In the genomic region with DNA sequence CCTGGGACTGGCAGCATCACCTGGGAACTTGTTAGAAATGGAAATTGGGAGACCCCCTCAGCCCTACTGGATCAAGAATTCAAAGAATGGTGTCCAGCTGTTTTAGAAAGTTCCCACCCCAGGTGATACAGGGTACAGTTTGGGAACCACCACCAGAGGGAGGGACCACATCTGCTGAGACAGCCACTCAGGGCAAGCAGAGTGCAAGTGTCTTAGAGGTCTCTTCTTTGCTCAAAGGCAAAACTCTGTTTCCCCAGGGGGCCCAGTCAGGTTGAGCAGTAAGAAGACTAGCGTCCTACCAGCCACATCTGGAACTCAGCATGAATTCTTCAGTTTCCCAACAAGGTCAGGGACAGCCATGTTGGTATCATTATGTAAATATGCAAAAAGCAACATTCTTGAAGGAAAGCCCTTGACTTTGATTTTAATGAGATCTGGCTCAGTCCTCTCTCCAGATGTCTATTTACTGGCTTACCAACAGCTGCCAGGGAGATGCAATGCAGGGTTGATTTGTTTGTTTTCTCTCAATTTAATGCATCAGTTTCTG, we compare ENCODE assay signal across 2 cellular contexts.
TF ChIP-seq lines count a peak whose summit lies in the region.

No MANE protein-coding gene starts in this region.

TF ChIP-seq in A549, 52 proteins besides CTCF, POLR2A, EP300 and RAD21 (continued from another document and continues in another):
- TF ChIP-seq, protein P1, sequence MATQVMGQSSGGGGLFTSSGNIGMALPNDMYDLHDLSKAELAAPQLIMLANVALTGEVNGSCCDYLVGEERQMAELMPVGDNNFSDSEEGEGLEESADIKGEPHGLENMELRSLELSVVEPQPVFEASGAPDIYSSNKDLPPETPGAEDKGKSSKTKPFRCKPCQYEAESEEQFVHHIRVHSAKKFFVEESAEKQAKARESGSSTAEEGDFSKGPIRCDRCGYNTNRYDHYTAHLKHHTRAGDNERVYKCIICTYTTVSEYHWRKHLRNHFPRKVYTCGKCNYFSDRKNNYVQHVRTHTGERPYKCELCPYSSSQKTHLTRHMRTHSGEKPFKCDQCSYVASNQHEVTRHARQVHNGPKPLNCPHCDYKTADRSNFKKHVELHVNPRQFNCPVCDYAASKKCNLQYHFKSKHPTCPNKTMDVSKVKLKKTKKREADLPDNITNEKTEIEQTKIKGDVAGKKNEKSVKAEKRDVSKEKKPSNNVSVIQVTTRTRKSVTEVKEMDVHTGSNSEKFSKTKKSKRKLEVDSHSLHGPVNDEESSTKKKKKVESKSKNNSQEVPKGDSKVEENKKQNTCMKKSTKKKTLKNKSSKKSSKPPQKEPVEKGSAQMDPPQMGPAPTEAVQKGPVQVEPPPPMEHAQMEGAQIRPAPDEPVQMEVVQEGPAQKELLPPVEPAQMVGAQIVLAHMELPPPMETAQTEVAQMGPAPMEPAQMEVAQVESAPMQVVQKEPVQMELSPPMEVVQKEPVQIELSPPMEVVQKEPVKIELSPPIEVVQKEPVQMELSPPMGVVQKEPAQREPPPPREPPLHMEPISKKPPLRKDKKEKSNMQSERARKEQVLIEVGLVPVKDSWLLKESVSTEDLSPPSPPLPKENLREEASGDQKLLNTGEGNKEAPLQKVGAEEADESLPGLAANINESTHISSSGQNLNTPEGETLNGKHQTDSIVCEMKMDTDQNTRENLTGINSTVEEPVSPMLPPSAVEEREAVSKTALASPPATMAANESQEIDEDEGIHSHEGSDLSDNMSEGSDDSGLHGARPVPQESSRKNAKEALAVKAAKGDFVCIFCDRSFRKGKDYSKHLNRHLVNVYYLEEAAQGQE (IDR thresholded peaks at IDR 0.05), result no peak
- no peak for TF ChIP-seq NPAS2 (CRISPR knock-in tag; IDR thresholded peaks at IDR 0.05; ENCODE audit: borderline replicate concordance)
- TF ChIP-seq KDM5A (IDR thresholded peaks at IDR 0.05), result no peak
- no peak for TF ChIP-seq CHD2 (IDR thresholded peaks at IDR 0.05; ENCODE audit: low read length, partially characterized antibody)
- TF ChIP-seq HEYL (CRISPR knock-in tag; IDR thresholded peaks at IDR 0.05), result no peak
- TF ChIP-seq HDAC2 (IDR thresholded peaks at IDR 0.05), result no peak
- no peak for TF ChIP-seq TP53 (CRISPR knock-in tag; IDR thresholded peaks at IDR 0.05)
- no peak for TF ChIP-seq EHF (CRISPR knock-in tag; IDR thresholded peaks at IDR 0.05)
- TF ChIP-seq, protein P2, sequence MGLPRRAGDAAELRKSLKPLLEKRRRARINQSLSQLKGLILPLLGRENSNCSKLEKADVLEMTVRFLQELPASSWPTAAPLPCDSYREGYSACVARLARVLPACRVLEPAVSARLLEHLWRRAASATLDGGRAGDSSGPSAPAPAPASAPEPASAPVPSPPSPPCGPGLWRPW (IDR thresholded peaks at IDR 0.05), result no peak
- no peak for TF ChIP-seq ZSCAN20 (CRISPR knock-in tag; IDR thresholded peaks at IDR 0.05)
- TF ChIP-seq CEBPB (IDR thresholded peaks at IDR 0.05), result 0 out of 4 replicates have a peak, but pooled peaks of 1 of the 2 experiments have one; percentile 1
- TF ChIP-seq, protein P3, sequence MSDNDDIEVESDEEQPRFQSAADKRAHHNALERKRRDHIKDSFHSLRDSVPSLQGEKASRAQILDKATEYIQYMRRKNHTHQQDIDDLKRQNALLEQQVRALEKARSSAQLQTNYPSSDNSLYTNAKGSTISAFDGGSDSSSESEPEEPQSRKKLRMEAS (IDR thresholded peaks at IDR 0.05), result no peak
- TF ChIP-seq MAZ (IDR thresholded peaks at IDR 0.05; ENCODE audit: borderline replicate concordance, low read depth, low read length), result no peak
- no peak for TF ChIP-seq TFCP2L1 (CRISPR knock-in tag; IDR thresholded peaks at IDR 0.05)
- TF ChIP-seq, protein P4, sequence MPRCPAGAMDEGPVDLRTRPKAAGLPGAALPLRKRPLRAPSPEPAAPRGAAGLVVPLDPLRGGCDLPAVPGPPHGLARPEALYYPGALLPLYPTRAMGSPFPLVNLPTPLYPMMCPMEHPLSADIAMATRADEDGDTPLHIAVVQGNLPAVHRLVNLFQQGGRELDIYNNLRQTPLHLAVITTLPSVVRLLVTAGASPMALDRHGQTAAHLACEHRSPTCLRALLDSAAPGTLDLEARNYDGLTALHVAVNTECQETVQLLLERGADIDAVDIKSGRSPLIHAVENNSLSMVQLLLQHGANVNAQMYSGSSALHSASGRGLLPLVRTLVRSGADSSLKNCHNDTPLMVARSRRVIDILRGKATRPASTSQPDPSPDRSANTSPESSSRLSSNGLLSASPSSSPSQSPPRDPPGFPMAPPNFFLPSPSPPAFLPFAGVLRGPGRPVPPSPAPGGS (IDR thresholded peaks at IDR 0.05), result no peak
- no peak for TF ChIP-seq ZC3H11A (IDR thresholded peaks at IDR 0.05)
- peak; percentile 85; the same call in 1 of the 2 replicates for TF ChIP-seq POLR2AphosphoS2 (conservative IDR thresholded peaks at IDR 0.05; ENCODE audit: low read length)
- no peak for TF ChIP-seq JUNB (IDR thresholded peaks at IDR 0.05)
- TF ChIP-seq, protein P5, sequence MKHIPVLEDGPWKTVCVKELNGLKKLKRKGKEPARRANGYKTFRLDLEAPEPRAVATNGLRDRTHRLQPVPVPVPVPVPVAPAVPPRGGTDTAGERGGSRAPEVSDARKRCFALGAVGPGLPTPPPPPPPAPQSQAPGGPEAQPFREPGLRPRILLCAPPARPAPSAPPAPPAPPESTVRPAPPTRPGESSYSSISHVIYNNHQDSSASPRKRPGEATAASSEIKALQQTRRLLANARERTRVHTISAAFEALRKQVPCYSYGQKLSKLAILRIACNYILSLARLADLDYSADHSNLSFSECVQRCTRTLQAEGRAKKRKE (CRISPR knock-in tag; IDR thresholded peaks at IDR 0.05; ENCODE audit: low read depth), result no peak
- TF ChIP-seq, protein P6, sequence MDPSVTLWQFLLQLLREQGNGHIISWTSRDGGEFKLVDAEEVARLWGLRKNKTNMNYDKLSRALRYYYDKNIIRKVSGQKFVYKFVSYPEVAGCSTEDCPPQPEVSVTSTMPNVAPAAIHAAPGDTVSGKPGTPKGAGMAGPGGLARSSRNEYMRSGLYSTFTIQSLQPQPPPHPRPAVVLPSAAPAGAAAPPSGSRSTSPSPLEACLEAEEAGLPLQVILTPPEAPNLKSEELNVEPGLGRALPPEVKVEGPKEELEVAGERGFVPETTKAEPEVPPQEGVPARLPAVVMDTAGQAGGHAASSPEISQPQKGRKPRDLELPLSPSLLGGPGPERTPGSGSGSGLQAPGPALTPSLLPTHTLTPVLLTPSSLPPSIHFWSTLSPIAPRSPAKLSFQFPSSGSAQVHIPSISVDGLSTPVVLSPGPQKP (IDR thresholded peaks at IDR 0.05; ENCODE audit: low read depth, low read length), result no peak
- TF ChIP-seq, protein P7, sequence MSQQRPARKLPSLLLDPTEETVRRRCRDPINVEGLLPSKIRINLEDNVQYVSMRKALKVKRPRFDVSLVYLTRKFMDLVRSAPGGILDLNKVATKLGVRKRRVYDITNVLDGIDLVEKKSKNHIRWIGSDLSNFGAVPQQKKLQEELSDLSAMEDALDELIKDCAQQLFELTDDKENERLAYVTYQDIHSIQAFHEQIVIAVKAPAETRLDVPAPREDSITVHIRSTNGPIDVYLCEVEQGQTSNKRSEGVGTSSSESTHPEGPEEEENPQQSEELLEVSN (IDR thresholded peaks at IDR 0.05; ENCODE audit: borderline replicate concordance, low read depth), result no peak
- 0 out of 5 replicates have a peak, but pooled peaks have one; percentile 16 to 27 for TF ChIP-seq JUN (IDR thresholded peaks at IDR 0.05)

TF ChIP-seq in WTC11, 78 proteins besides CTCF, POLR2A, EP300 and RAD21 (continued from another document):
- TF ChIP-seq, protein P8, sequence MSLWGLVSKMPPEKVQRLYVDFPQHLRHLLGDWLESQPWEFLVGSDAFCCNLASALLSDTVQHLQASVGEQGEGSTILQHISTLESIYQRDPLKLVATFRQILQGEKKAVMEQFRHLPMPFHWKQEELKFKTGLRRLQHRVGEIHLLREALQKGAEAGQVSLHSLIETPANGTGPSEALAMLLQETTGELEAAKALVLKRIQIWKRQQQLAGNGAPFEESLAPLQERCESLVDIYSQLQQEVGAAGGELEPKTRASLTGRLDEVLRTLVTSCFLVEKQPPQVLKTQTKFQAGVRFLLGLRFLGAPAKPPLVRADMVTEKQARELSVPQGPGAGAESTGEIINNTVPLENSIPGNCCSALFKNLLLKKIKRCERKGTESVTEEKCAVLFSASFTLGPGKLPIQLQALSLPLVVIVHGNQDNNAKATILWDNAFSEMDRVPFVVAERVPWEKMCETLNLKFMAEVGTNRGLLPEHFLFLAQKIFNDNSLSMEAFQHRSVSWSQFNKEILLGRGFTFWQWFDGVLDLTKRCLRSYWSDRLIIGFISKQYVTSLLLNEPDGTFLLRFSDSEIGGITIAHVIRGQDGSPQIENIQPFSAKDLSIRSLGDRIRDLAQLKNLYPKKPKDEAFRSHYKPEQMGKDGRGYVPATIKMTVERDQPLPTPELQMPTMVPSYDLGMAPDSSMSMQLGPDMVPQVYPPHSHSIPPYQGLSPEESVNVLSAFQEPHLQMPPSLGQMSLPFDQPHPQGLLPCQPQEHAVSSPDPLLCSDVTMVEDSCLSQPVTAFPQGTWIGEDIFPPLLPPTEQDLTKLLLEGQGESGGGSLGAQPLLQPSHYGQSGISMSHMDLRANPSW (CRISPR knock-in tag; conservative IDR thresholded peaks at IDR 0.05; ENCODE audit: low read depth), result no peak
- TF ChIP-seq CREM (CRISPR knock-in tag; IDR thresholded peaks at IDR 0.05) (no peak), NFE2L1 (CRISPR knock-in tag; IDR thresholded peaks at IDR 0.05) (no peak), KAT7 (CRISPR knock-in tag; IDR thresholded peaks at IDR 0.05; ENCODE audit: borderline replicate concordance) (no peak), EMX1 (CRISPR knock-in tag; IDR thresholded peaks at IDR 0.05) (no peak), FOXK1 (CRISPR knock-in tag; IDR thresholded peaks at IDR 0.05) (no peak), SP1 (CRISPR knock-in tag; conservative IDR thresholded peaks at IDR 0.05) (no peak), NFYB (CRISPR knock-in tag; conservative IDR thresholded peaks at IDR 0.05; ENCODE audit: low read depth) (no peak), ZNF317 (CRISPR knock-in tag; IDR thresholded peaks at IDR 0.05; ENCODE audit: borderline replicate concordance, low read depth) (no peak), ZNF396 (CRISPR knock-in tag; IDR thresholded peaks at IDR 0.05; ENCODE audit: borderline replicate concordance) (no peak), MYBL2 (CRISPR knock-in tag; IDR thresholded peaks at IDR 0.05) (no peak)
- TF ChIP-seq, protein P9, sequence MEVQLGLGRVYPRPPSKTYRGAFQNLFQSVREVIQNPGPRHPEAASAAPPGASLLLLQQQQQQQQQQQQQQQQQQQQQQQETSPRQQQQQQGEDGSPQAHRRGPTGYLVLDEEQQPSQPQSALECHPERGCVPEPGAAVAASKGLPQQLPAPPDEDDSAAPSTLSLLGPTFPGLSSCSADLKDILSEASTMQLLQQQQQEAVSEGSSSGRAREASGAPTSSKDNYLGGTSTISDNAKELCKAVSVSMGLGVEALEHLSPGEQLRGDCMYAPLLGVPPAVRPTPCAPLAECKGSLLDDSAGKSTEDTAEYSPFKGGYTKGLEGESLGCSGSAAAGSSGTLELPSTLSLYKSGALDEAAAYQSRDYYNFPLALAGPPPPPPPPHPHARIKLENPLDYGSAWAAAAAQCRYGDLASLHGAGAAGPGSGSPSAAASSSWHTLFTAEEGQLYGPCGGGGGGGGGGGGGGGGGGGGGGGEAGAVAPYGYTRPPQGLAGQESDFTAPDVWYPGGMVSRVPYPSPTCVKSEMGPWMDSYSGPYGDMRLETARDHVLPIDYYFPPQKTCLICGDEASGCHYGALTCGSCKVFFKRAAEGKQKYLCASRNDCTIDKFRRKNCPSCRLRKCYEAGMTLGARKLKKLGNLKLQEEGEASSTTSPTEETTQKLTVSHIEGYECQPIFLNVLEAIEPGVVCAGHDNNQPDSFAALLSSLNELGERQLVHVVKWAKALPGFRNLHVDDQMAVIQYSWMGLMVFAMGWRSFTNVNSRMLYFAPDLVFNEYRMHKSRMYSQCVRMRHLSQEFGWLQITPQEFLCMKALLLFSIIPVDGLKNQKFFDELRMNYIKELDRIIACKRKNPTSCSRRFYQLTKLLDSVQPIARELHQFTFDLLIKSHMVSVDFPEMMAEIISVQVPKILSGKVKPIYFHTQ (CRISPR knock-in tag; IDR thresholded peaks at IDR 0.05), result no peak
- TF ChIP-seq, protein P10, sequence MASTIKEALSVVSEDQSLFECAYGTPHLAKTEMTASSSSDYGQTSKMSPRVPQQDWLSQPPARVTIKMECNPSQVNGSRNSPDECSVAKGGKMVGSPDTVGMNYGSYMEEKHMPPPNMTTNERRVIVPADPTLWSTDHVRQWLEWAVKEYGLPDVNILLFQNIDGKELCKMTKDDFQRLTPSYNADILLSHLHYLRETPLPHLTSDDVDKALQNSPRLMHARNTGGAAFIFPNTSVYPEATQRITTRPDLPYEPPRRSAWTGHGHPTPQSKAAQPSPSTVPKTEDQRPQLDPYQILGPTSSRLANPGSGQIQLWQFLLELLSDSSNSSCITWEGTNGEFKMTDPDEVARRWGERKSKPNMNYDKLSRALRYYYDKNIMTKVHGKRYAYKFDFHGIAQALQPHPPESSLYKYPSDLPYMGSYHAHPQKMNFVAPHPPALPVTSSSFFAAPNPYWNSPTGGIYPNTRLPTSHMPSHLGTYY (CRISPR knock-in tag; IDR thresholded peaks at IDR 0.05), result no peak
- TF ChIP-seq, protein P11, sequence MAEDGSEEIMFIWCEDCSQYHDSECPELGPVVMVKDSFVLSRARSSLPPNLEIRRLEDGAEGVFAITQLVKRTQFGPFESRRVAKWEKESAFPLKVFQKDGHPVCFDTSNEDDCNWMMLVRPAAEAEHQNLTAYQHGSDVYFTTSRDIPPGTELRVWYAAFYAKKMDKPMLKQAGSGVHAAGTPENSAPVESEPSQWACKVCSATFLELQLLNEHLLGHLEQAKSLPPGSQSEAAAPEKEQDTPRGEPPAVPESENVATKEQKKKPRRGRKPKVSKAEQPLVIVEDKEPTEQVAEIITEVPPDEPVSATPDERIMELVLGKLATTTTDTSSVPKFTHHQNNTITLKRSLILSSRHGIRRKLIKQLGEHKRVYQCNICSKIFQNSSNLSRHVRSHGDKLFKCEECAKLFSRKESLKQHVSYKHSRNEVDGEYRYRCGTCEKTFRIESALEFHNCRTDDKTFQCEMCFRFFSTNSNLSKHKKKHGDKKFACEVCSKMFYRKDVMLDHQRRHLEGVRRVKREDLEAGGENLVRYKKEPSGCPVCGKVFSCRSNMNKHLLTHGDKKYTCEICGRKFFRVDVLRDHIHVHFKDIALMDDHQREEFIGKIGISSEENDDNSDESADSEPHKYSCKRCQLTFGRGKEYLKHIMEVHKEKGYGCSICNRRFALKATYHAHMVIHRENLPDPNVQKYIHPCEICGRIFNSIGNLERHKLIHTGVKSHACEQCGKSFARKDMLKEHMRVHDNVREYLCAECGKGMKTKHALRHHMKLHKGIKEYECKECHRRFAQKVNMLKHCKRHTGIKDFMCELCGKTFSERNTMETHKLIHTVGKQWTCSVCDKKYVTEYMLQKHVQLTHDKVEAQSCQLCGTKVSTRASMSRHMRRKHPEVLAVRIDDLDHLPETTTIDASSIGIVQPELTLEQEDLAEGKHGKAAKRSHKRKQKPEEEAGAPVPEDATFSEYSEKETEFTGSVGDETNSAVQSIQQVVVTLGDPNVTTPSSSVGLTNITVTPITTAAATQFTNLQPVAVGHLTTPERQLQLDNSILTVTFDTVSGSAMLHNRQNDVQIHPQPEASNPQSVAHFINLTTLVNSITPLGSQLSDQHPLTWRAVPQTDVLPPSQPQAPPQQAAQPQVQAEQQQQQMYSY (CRISPR knock-in tag; IDR thresholded peaks at IDR 0.05), result no peak
